In genomic region chr5:1884638-1885475, GRCh38 we compare ENCODE assay signal across 1 cellular context.
TF ChIP-seq lines count a peak whose summit lies in the region.

No MANE protein-coding gene starts in this region.

TF ChIP-seq in WTC11, 78 proteins besides CTCF, POLR2A, EP300 and RAD21 (continued from another document):
- TF ChIP-seq CDX4 (CRISPR knock-in tag; IDR thresholded peaks at IDR 0.05; ENCODE audit: borderline replicate concordance): no peak
- no peak for TF ChIP-seq SP1 (CRISPR knock-in tag; conservative IDR thresholded peaks at IDR 0.05)
- TF ChIP-seq CBFB (CRISPR knock-in tag; IDR thresholded peaks at IDR 0.05; ENCODE audit: low read depth): no peak
